ENCODE assay signal across 19 cellular contexts in the genomic region with DNA sequence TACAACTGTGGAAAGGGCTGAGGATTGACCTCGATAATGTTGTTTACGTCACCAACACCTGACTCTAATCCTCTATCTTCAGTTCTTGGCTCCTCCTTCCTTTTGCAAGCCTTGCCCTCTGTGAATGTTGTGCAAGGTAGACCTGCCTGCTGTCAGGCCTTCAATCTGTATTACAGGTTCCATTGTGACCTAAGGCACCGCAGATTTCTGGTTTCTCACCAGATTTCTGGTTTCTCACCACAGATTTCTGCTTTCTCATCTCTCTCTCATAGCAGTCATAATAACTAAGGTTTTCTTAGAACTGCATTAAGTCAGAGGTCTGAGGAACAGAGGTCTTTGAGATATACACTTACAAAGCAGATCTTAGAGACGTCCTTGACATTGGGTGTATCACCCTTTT. TPM values are rescaled to one million over a fixed set of nuclear protein-coding genes. Genes with fewer than 3 reads are reported as not detected.
DNase-seq lines count a peak whose midpoint lies in the region; ATAC-seq, FAIRE-seq and TF ChIP-seq lines count a peak whose summit lies in the region.
"Had no signal": no experiment of that assay in that cellular context is flagged by ENCODE, and none has a peak within 500 bp of the region (broad histone marks: within the 10 kb centered on the region; RNA-seq: fewer than 3 reads in every experiment).

No MANE protein-coding gene starts in this region.

- no peak overlapping the region for H3K27ac Mint-ChIP-seq in activated CD8-positive, alpha-beta memory T cell treated with anti-CD3 and anti-CD28 coated beads, Interleukin-2, amount 10 ng/mL, durations not matched to agents 7 days and 5 days
- H3K27ac Mint-ChIP-seq in GM23338 (no peak overlapping the region; the same call in 1 of the 2 replicates), neural progenitor cell (no peak overlapping the region)
- H3K27ac Mint-ChIP-seq: IgD-negative memory B cell had no signal

- POLR2A ChIA-PET in HepG2 (lab: Yijun Ruan, JAX) = no interaction called here

- H3K27me3 ChIP-seq in GM23338 (ENCODE audit: insufficient read depth) (no peaks in the 10 kb centered on the region), MM.1S (replicated peaks; ENCODE audit: insufficient read depth, low read length) (no peaks in the 10 kb centered on the region), HepG2 (ENCODE audit: control insufficient read depth in 1 of 2, insufficient read depth in 2 of 2, low read length in 2 of 2) (peaks cover 0 to 5% of the 10 kb centered on the region in 2 experiments; a peak in 1 of 5 replicates), neural progenitor cell (no peaks in the 10 kb centered on the region)

- CTCF ChIA-PET in activated CD8-positive, alpha-beta memory T cell treated with anti-CD3 and anti-CD28 coated beads, Interleukin-2, amount 10 ng/mL, durations not matched to agents 7 days and 5 days (lab: Charles Lee) = no interaction called here
- CTCF ChIA-PET in HepG2 (lab: Yijun Ruan, JAX; ENCODE audit: low intra/inter-chr PET ratio, low total read pairs) = no interaction called here

- H3K36me3 ChIP-seq in GM23338 (ENCODE audit: insufficient read depth) (no peaks in the 10 kb centered on the region), MM.1S (replicated peaks; ENCODE audit: insufficient read depth, low read length) (no peaks in the 10 kb centered on the region), HepG2 (replicated peaks in 1 of 2; ENCODE audit: control insufficient read depth in 1 of 2, insufficient read depth in 2 of 2, low read length in 2 of 2) (no peaks in the 10 kb centered on the region), neural progenitor cell (no peaks in the 10 kb centered on the region)
- H3K36me3 ChIP-seq: HAP-1 had no signal

- peaks cover 53% of the 10 kb centered on the region for H3K27me3 Mint-ChIP-seq in activated CD8-positive, alpha-beta memory T cell treated with anti-CD3 and anti-CD28 coated beads, Interleukin-2, amount 10 ng/mL, durations not matched to agents 7 days and 5 days
- H3K27me3 Mint-ChIP-seq in GM23338 (ENCODE audit: insufficient read depth, low read depth, poor library complexity) (peaks cover 1% of the 10 kb centered on the region), neural progenitor cell (ENCODE audit: insufficient read depth, low read depth) (no peaks in the 10 kb centered on the region)
- H3K27me3 Mint-ChIP-seq: IgD-negative memory B cell had no signal

- H3F3A ChIP-seq in GM23338 (replicated peaks; ENCODE audit: low read depth) (no peaks in the 10 kb centered on the region), MM.1S (ENCODE audit: insufficient read depth, low read length) (no peaks in the 10 kb centered on the region), neural progenitor cell (ENCODE audit: low read depth) (no peaks in the 10 kb centered on the region)

- H3K79me2 ChIP-seq in GM23338 (replicated peaks; ENCODE audit: insufficient read depth) (no peaks in the 10 kb centered on the region), MM.1S (ENCODE audit: low read length) (no peaks in the 10 kb centered on the region), HepG2 (ENCODE audit: insufficient read depth, low read length) (no peaks in the 10 kb centered on the region), neural progenitor cell (ENCODE audit: low read depth) (no peaks in the 10 kb centered on the region)

- H3K9me3 Mint-ChIP-seq in activated CD8-positive, alpha-beta memory T cell treated with anti-CD3 and anti-CD28 coated beads, Interleukin-2, amount 10 ng/mL, durations not matched to agents 7 days and 5 days (ENCODE audit: low read depth) = no peaks in the 10 kb centered on the region
- no peaks in the 10 kb centered on the region for H3K9me3 Mint-ChIP-seq in GM23338
- H3K9me3 Mint-ChIP-seq in neural progenitor cell = no peaks in the 10 kb centered on the region
- H3K9me3 Mint-ChIP-seq: IgD-negative memory B cell had no signal

- no peak for FAIRE-seq in HepG2 (lab: Jason Lieb, UNC)
- no peak for FAIRE-seq in frontal cortex (lab: Jason Lieb, UNC)

- H4K20me1 ChIP-seq in GM23338 (replicated peaks; ENCODE audit: insufficient read depth) (no peaks in the 10 kb centered on the region), MM.1S (ENCODE audit: insufficient read depth, low read length) (no peaks in the 10 kb centered on the region), HepG2 (ENCODE audit: insufficient read depth, low read length) (no peaks in the 10 kb centered on the region), neural progenitor cell (ENCODE audit: low read depth) (no peaks in the 10 kb centered on the region)

- in situ Hi-C loops in HepG2 (cut with HindIII; ENCODE audit: extremely low pct_ligation_motif_present, low pct_unique_long_range_greater_than_20kb) = no loop called here

- H3K9me3 ChIP-seq in MM.1S (replicated peaks; ENCODE audit: insufficient read depth, low read length) (no peaks in the 10 kb centered on the region), HepG2 (ENCODE audit: low read length) (no peaks in the 10 kb centered on the region), neural progenitor cell (ENCODE audit: low read depth) (no peaks in the 10 kb centered on the region)
- H3K9me3 ChIP-seq: HAP-1 had no signal

- TF ChIP-seq CTCF in GM23338 (conservative IDR thresholded peaks at IDR 0.05; ENCODE audit: low read depth in 2 of 2) = no peak
- no peak for TF ChIP-seq CTCF in MM.1S (IDR thresholded peaks at IDR 0.05; ENCODE audit: low read length)
- no peak for TF ChIP-seq CTCF in HepG2 (CRISPR knock-in tag; IDR thresholded peaks at IDR 0.05)
- TF ChIP-seq CTCF in neural progenitor cell (IDR thresholded peaks at IDR 0.05) = no peak

- H3K4me3 ChIP-seq in GM23338 (no peak overlapping the region), MM.1S (ENCODE audit: low read length) (no peak overlapping the region), HepG2 (replicated peaks in 1 of 3; ENCODE audit: insufficient read depth in 1 of 3, low read depth in 2 of 3, low read length in 3 of 3) (no peak overlapping the region), neural progenitor cell (no peak overlapping the region)
- H3K4me3 ChIP-seq: HAP-1 had no signal

- peak; percentile 42 for DNase-seq in activated CD8-positive, alpha-beta memory T cell treated with anti-CD3 and anti-CD28 coated beads, Interleukin-2, amount 10 ng/mL, durations not matched to agents 7 days and 5 days
- DNase-seq in activated CD8-positive, alpha-beta memory T cell treated with anti-CD3 and anti-CD28 coated beads for 24 hours = no peak
- DNase-seq in GM23338 (ENCODE audit: low spot score) (no peak), MM.1S (peak; percentile 80), HepG2 (ENCODE audit: low spot score) (no peak), EL (no peak), frontal cortex (ENCODE audit: low spot score in 2 of 2) (no peak), neural progenitor cell (ENCODE audit: low spot score) (no peak)
- DNase-seq: DND-41, GDM1, MV-4-11, NCI-H1417, NCI-H187 treated with DMSO at 0.1 percent for 48 hours, NCI-H446, RPMI8226 had no signal

- WGBS in HepG2 (ENCODE audit: low lambda C conversion rate) = 20% methylated on average over 4 of the region's 4 CpGs

- H3K9ac ChIP-seq in MM.1S (ENCODE audit: low read length) (no peak overlapping the region), HepG2 (ENCODE audit: insufficient read depth, low read depth, low read length) (no peak overlapping the region), neural progenitor cell (no peak overlapping the region)

- intact Hi-C loops in HepG2 (cut with micrococcal nuclease; ENCODE audit: unreplicated experiment) = no loop called here

- H2AFZ ChIP-seq in GM23338 (no peak overlapping the region), MM.1S (ENCODE audit: low read length) (no peak overlapping the region), HepG2 (ENCODE audit: low read length) (no peak overlapping the region), neural progenitor cell (replicated peaks) (no peak overlapping the region)

- no peaks in the 10 kb centered on the region for H3K4me1 ChIP-seq in GM23338 (ENCODE audit: insufficient read depth)
- H3K4me1 ChIP-seq in MM.1S (ENCODE audit: low read length) = peaks cover 5% of the 10 kb centered on the region; the same call in 1 of the 2 replicates
- H3K4me1 ChIP-seq in HepG2 (ENCODE audit: insufficient read depth, low read length) = no peaks in the 10 kb centered on the region
- no peaks in the 10 kb centered on the region for H3K4me1 ChIP-seq in neural progenitor cell
- H3K4me1 ChIP-seq: HAP-1 had no signal

- no peak for TF ChIP-seq RAD21 in HepG2 (CRISPR knock-in tag; IDR thresholded peaks at IDR 0.05)

- H3K27ac ChIP-seq in GM23338 (ENCODE audit: low read depth) = no peak overlapping the region
- no peak overlapping the region for H3K27ac ChIP-seq in MM.1S (ENCODE audit: low read length)
- H3K27ac ChIP-seq in HepG2 (ENCODE audit: extremely low read length, insufficient read depth, low read length) = no peak overlapping the region
- no peak overlapping the region for H3K27ac ChIP-seq in neural progenitor cell
- H3K27ac ChIP-seq: C4-2B had no signal

- ATAC-seq in activated CD8-positive, alpha-beta memory T cell treated with anti-CD3 and anti-CD28 coated beads, Interleukin-2, amount 10 ng/mL, durations not matched to agents 7 days and 5 days = peak; percentile 20
- ATAC-seq in GM23338 (peak; percentile 32; the same call in 2 of the 3 replicates), HepG2 (no peak)

- TF ChIP-seq POLR2A in HepG2 (IDR thresholded peaks at IDR 0.05; ENCODE audit: insufficient read depth in 1 of 2, low read depth in 2 of 2, low read length in 2 of 2) = no peak

- no peak overlapping the region for H3K4me3 Mint-ChIP-seq in activated CD8-positive, alpha-beta memory T cell treated with anti-CD3 and anti-CD28 coated beads, Interleukin-2, amount 10 ng/mL, durations not matched to agents 7 days and 5 days
- H3K4me3 Mint-ChIP-seq in GM23338 = no peak overlapping the region
- no peak overlapping the region for H3K4me3 Mint-ChIP-seq in neural progenitor cell
- H3K4me3 Mint-ChIP-seq: IgD-negative memory B cell had no signal

- peaks cover 10% of the 10 kb centered on the region for H3K4me1 Mint-ChIP-seq in activated CD8-positive, alpha-beta memory T cell treated with anti-CD3 and anti-CD28 coated beads, Interleukin-2, amount 10 ng/mL, durations not matched to agents 7 days and 5 days
- H3K4me1 Mint-ChIP-seq in GM23338 (peaks cover 8% of the 10 kb centered on the region; the same call in 2 of the 3 replicates), neural progenitor cell (no peaks in the 10 kb centered on the region)
- H3K4me1 Mint-ChIP-seq: IgD-negative memory B cell had no signal

- TF ChIP-seq EP300 in HepG2 (IDR thresholded peaks at IDR 0.05; ENCODE audit: low read depth in 2 of 2, low read length in 2 of 2) = no peak
- no peak for TF ChIP-seq EP300 in HepG2 (CRISPR knock-in tag; IDR thresholded peaks at IDR 0.05; ENCODE audit: borderline replicate concordance)

- no peaks in the 10 kb centered on the region for H3K9me2 ChIP-seq in GM23338 (ENCODE audit: insufficient read depth)
- no peaks in the 10 kb centered on the region for H3K9me2 ChIP-seq in MM.1S (replicated peaks; ENCODE audit: insufficient read depth, low read length)

- no peaks in the 10 kb centered on the region for H3K36me3 Mint-ChIP-seq in activated CD8-positive, alpha-beta memory T cell treated with anti-CD3 and anti-CD28 coated beads, Interleukin-2, amount 10 ng/mL, durations not matched to agents 7 days and 5 days
- H3K36me3 Mint-ChIP-seq in GM23338 (ENCODE audit: low read depth) (no peaks in the 10 kb centered on the region), neural progenitor cell (no peaks in the 10 kb centered on the region)
- H3K36me3 Mint-ChIP-seq: IgD-negative memory B cell had no signal

- H3K4me2 ChIP-seq in GM23338 (no peak overlapping the region), MM.1S (ENCODE audit: low read depth, low read length) (no peak overlapping the region), HepG2 (ENCODE audit: low read depth, low read length) (no peak overlapping the region), neural progenitor cell (no peak overlapping the region)

- no TSS peak for BruUV-seq in HepG2 (replicated peaks; lab: Mats Ljungman, UMichigan)

RNA-seq across cellular contexts. Expression of gene ETNPPL, which starts 51.5 kb away (rescaled TPM):
- total RNA-seq in activated CD8-positive, alpha-beta memory T cell treated with anti-CD3 and anti-CD28 coated beads, Interleukin-2, amount 10 ng/mL, durations not matched to agents 7 days and 5 days = not detected
- 1.3 and 1.5 TPM in 2 replicates for total RNA-seq in GM23338 (2014; rRNA removed; shearing (Covaris generic))
- polyA plus RNA-seq in GM23338 (2016; fragmentation: Nextera tagmentation; extraction: Ambion mirVana) (1.2 and 1.4 TPM in 2 replicates), HepG2 (2011; rRNA removed) (0.86 and 1.4 TPM in 2 replicates)
- total RNA-seq in HepG2 (2016; rRNA removed; fragmentation: Illumina TruSeq; extraction: Trizol) (6.0 and 10.2 TPM in 2 replicates), frontal cortex (0.41 TPM), neural progenitor cell (ENCODE audit: low replicate concordance) (0.19 and 0.43 TPM in 2 replicates)
- total RNA-seq in HepG2 (2016; cell fraction: cytosol; rRNA removed; fragmentation: Illumina TruSeq; extraction: Trizol; ENCODE audit: low read depth) = 3.0 and 4.4 TPM in 2 replicates
- total RNA-seq in HepG2 (2016; cell fraction: insoluble cytoplasmic fraction; rRNA removed; fragmentation: Illumina TruSeq; extraction: Trizol) = 7.5 and 9.8 TPM in 2 replicates
- 5.9 and 6.0 TPM in 2 replicates for total RNA-seq in HepG2 (2016; cell fraction: membrane; rRNA removed; fragmentation: Illumina TruSeq; extraction: Trizol)
- 5.5 and 6.7 TPM in 2 replicates for total RNA-seq in HepG2 (2016; cell fraction: nucleus; rRNA removed; fragmentation: Illumina TruSeq; extraction: Trizol)
- polyA plus RNA-seq in HepG2 (2011; cell fraction: cytosol; rRNA removed) = 0.40 and 0.90 TPM in 2 replicates
- polyA plus RNA-seq in HepG2 (2011; cell fraction: nucleus; rRNA removed) = 0.51 and 1.2 TPM in 2 replicates
- polyA plus RNA-seq in HepG2 (2012) = 0.34 and 0.75 TPM in 2 replicates
- polyA plus RNA-seq in HepG2 (2016; cell fraction: cytosol; fragmentation: Illumina TruSeq; extraction: Trizol; ENCODE audit: low read depth) = 1.9 and 2.0 TPM in 2 replicates
- 8.9 and 10.3 TPM in 2 replicates for polyA plus RNA-seq in HepG2 (2016; cell fraction: insoluble cytoplasmic fraction; fragmentation: Illumina TruSeq; extraction: Trizol; ENCODE audit: low read depth)
- 3.3 and 4.1 TPM in 2 replicates for polyA plus RNA-seq in HepG2 (2016; cell fraction: membrane; fragmentation: Illumina TruSeq; extraction: Trizol; ENCODE audit: low read depth)
- 5.1 and 6.3 TPM in 2 replicates for polyA plus RNA-seq in HepG2 (2016; cell fraction: nucleus; fragmentation: Illumina TruSeq; extraction: Trizol; ENCODE audit: insufficient read depth, low read depth)
- 1.4 and 2.0 TPM in 2 replicates for polyA minus RNA-seq in HepG2 (2011; rRNA and poly(A)+ RNA removed; ENCODE audit: low replicate concordance)
- polyA minus RNA-seq in HepG2 (2011; cell fraction: cytosol; rRNA and poly(A)+ RNA removed) = 1.5 TPM in 1 of 2 replicates, not detected in the other
- 2.2 and 3.7 TPM in 2 replicates for polyA minus RNA-seq in HepG2 (2011; cell fraction: nucleus; rRNA and poly(A)+ RNA removed)
- total RNA-seq: HT1080 had no signal
- polyA plus RNA-seq: IgD-negative memory B cell had no signal

Comparison
In these comparisons a context has a peak if more than half of its experiments do, and no peak if none do; other contexts are left out.
1. DNase-seq: peak in activated CD8-positive, alpha-beta memory T cell treated with anti-CD3 and anti-CD28 coated beads, Interleukin-2, amount 10 ng/mL, durations not matched to agents 7 days and 5 days (single experiment) and MM.1S (single experiment); none in activated CD8-positive, alpha-beta memory T cell treated with anti-CD3 and anti-CD28 coated beads for 24 hours (single experiment), GM23338 (single experiment), HepG2 (single experiment), EL (single experiment), frontal cortex (0 of 2) and neural progenitor cell (single experiment).